Comparison of ENCODE assay signal across 32 cellular contexts in the genomic region with DNA sequence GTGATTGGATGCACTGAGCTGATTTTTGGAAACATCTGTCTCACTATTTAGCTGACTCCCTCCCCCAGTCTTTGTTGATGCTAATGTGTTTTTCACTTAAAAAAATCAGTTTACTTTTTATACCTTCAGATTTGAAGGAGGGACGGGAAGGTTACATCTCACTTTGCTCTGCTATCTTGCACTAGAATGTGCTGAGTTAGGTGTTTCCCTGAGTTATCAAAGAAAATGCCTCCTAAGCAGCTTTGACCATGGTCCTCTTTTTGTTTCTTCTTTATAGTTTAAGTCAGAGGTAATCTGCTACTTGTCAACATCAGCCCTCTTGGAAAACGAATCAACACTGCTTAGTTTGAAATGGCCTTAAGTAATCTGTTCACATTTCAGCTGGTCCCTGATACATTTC.
A peak's percentile ranks its signal among the peaks of the same experiment; 100 is the strongest.
DNase-seq lines count a peak whose midpoint lies in the region; ATAC-seq, FAIRE-seq and TF ChIP-seq lines count a peak whose summit lies in the region.
"Had no signal": no experiment of that assay in that cellular context is flagged by ENCODE, and none has a peak within 500 bp of the region (broad histone marks: within the 10 kb centered on the region; RNA-seq: fewer than 3 reads in every experiment).

No MANE protein-coding gene starts in this region.

- H3K27me3 Mint-ChIP-seq in HFFc6 (ENCODE audit: insufficient read depth): no peaks in the 10 kb centered on the region
- H3K27me3 Mint-ChIP-seq: B cell; CD4-positive, alpha-beta memory T cell; CD4-positive, alpha-beta T cell; CD4-positive, CD25-positive, alpha-beta regulatory T cell; CD8-positive, alpha-beta memory T cell had no signal

- TF ChIP-seq EP300 in HepG2 (IDR thresholded peaks at IDR 0.05; ENCODE audit: low read depth in 2 of 2, low read length in 2 of 2) (no peak), HepG2 (CRISPR knock-in tag; IDR thresholded peaks at IDR 0.05; ENCODE audit: borderline replicate concordance) (no peak), A549 (IDR thresholded peaks at IDR 0.05) (no peak)

- ATAC-seq in HepG2 (no peak), right lobe of liver (no peak), A549 (no peak)
- ATAC-seq: CD8-positive, alpha-beta T cell had no signal

- H3K27me3 ChIP-seq in HepG2 (ENCODE audit: control insufficient read depth in 1 of 2, insufficient read depth in 2 of 2, low read length in 2 of 2) (no peaks in the 10 kb centered on the region), right lobe of liver (no peaks in the 10 kb centered on the region)
- H3K27me3 ChIP-seq: BE2C; BLaER1; BLaER1 treated with 17β-estradiol and CSF1 and Interleukin-3, amounts not matched to agents 10 nM and 100 nM had no signal

- H3K79me2 ChIP-seq in HepG2 (ENCODE audit: insufficient read depth, low read length): no peaks in the 10 kb centered on the region

- no peak overlapping the region for H3K4me2 ChIP-seq in HepG2 (ENCODE audit: low read depth, low read length)
- no peak overlapping the region for H3K4me2 ChIP-seq in A549
- H3K4me2 ChIP-seq: BLaER1; BLaER1 treated with 17β-estradiol and CSF1 and Interleukin-3, amounts not matched to agents 10 nM and 100 nM had no signal

- no peak overlapping the region for H2AFZ ChIP-seq in HepG2 (ENCODE audit: low read length)

- POLR2A ChIA-PET in HepG2 (lab: Yijun Ruan, JAX): no interaction called here
- POLR2A ChIA-PET in A549 (lab: Yijun Ruan, JAX): no interaction called here

- in situ Hi-C loops in HepG2 (cut with HindIII; ENCODE audit: extremely low pct_ligation_motif_present, low pct_unique_long_range_greater_than_20kb): no loop called here

- H3K36me3 ChIP-seq in HepG2 (replicated peaks in 1 of 2; ENCODE audit: control insufficient read depth in 1 of 2, insufficient read depth in 2 of 2, low read length in 2 of 2) (no peaks in the 10 kb centered on the region), right lobe of liver (no peaks in the 10 kb centered on the region)
- H3K36me3 ChIP-seq: BE2C; BLaER1; BLaER1 treated with 17β-estradiol and CSF1 and Interleukin-3, amounts not matched to agents 10 nM and 100 nM had no signal

- H3K9me3 ChIP-seq in HepG2 (ENCODE audit: low read length): peaks cover 63% of the 10 kb centered on the region
- H3K9me3 ChIP-seq in right lobe of liver: no peaks in the 10 kb centered on the region
- no peaks in the 10 kb centered on the region; the same call in 2 of the 3 replicates for H3K9me3 ChIP-seq in A549
- H3K9me3 ChIP-seq: BE2C, Caco-2 had no signal

- FAIRE-seq in HepG2 (lab: Jason Lieb, UNC) (no peak), A549 (lab: Jason Lieb, UNC) (no peak)
- FAIRE-seq: A204.1, D721Med had no signal

- H3K27ac Mint-ChIP-seq in HFFc6: no peak overlapping the region
- H3K27ac Mint-ChIP-seq: B cell; CD14-positive monocyte; CD4-positive, alpha-beta memory T cell; CD4-positive, alpha-beta T cell; CD4-positive, CD25-positive, alpha-beta regulatory T cell; CD8-positive, alpha-beta memory T cell; CD8-positive, alpha-beta T cell had no signal

- no peaks in the 10 kb centered on the region for H3K36me3 Mint-ChIP-seq in HFFc6 (ENCODE audit: low read depth)
- H3K36me3 Mint-ChIP-seq: CD14-positive monocyte; CD4-positive, alpha-beta memory T cell; CD4-positive, CD25-positive, alpha-beta regulatory T cell; CD8-positive, alpha-beta memory T cell; CD8-positive, alpha-beta T cell had no signal

- no peak for TF ChIP-seq POLR2A in HepG2 (IDR thresholded peaks at IDR 0.05; ENCODE audit: insufficient read depth in 1 of 2, low read depth in 2 of 2, low read length in 2 of 2)
- no peak for TF ChIP-seq POLR2A in right lobe of liver (IDR thresholded peaks at IDR 0.05)
- no peak for TF ChIP-seq POLR2A in A549 (IDR thresholded peaks at IDR 0.05; ENCODE audit: low read length)

- H3K4me3 Mint-ChIP-seq in HFFc6: no peak overlapping the region
- H3K4me3 Mint-ChIP-seq: B cell; CD14-positive monocyte; CD4-positive, alpha-beta memory T cell; CD4-positive, alpha-beta T cell; CD4-positive, CD25-positive, alpha-beta regulatory T cell; CD8-positive, alpha-beta memory T cell; CD8-positive, alpha-beta T cell had no signal

- peaks cover 45% of the 10 kb centered on the region for H3K9me3 Mint-ChIP-seq in HFFc6

- TF ChIP-seq RAD21 in HepG2 (CRISPR knock-in tag; IDR thresholded peaks at IDR 0.05) (no peak), A549 (conservative IDR thresholded peaks at IDR 0.05 in 1 of 2, IDR thresholded peaks at IDR 0.05 in 1 of 2) (no peak)

- H4K20me1 ChIP-seq in HepG2 (ENCODE audit: insufficient read depth, low read length): no peaks in the 10 kb centered on the region
- H4K20me1 ChIP-seq: BLaER1; BLaER1 treated with 17β-estradiol and CSF1 and Interleukin-3, amounts not matched to agents 10 nM and 100 nM had no signal

- intact Hi-C loops in HepG2 (cut with micrococcal nuclease; ENCODE audit: unreplicated experiment): no loop called here
- intact Hi-C loops in right lobe of liver (cut with DNase I): no loop called here

- CTCF ChIA-PET in HepG2 (lab: Yijun Ruan, JAX; ENCODE audit: low intra/inter-chr PET ratio, low total read pairs) (no interaction called here), A549 (lab: Yijun Ruan, JAX) (no interaction called here)

- H3K4me1 Mint-ChIP-seq in HFFc6 (ENCODE audit: low read depth): no peaks in the 10 kb centered on the region
- H3K4me1 Mint-ChIP-seq: B cell; CD14-positive monocyte; CD4-positive, alpha-beta memory T cell; CD4-positive, CD25-positive, alpha-beta regulatory T cell; CD8-positive, alpha-beta memory T cell had no signal

- H3K4me3 ChIP-seq in HepG2 (replicated peaks in 1 of 3; ENCODE audit: insufficient read depth in 1 of 3, low read depth in 2 of 3, low read length in 3 of 3): no peak overlapping the region
- H3K4me3 ChIP-seq in right lobe of liver: no peak overlapping the region
- no peak overlapping the region for H3K4me3 ChIP-seq in A549
- H3K4me3 ChIP-seq: BLaER1; BLaER1 treated with 17β-estradiol and CSF1 and Interleukin-3, amounts not matched to agents 10 nM and 100 nM had no signal

- no peak overlapping the region for H3K9ac ChIP-seq in HepG2 (ENCODE audit: insufficient read depth, low read depth, low read length)
- H3K9ac ChIP-seq: BLaER1; BLaER1 treated with 17β-estradiol and CSF1 and Interleukin-3, amounts not matched to agents 10 nM and 100 nM had no signal

- DNase-seq in HepG2 (ENCODE audit: low spot score): no peak
- DNase-seq in right lobe of liver: no peak
- no peak for DNase-seq in A549 (ENCODE audit: low read depth in 1 of 2, low spot score in 1 of 2)
- no peak for DNase-seq in HFFc6
- DNase-seq: 8988T; ACHN; AML-193; BE2C; C1 segment of cervical spinal cord; Caco-2; Calu3; CD4-positive, alpha-beta memory T cell; CD4-positive, alpha-beta T cell; CD4-positive, CD25-positive, alpha-beta regulatory T cell; CD8-positive, alpha-beta memory T cell; CD8-positive, alpha-beta T cell; COR-L47; DMS 273 treated with DMSO at 0.1 percent for 48 hours; DMS153; DMS53; DMS79; DMS79 treated with DMSO at 0.1 percent for 48 hours; DND-41; EL had no signal

- BruUV-seq in HepG2 (replicated peaks; lab: Mats Ljungman, UMichigan): no TSS peak

- no peaks in the 10 kb centered on the region for H3K4me1 ChIP-seq in HepG2 (ENCODE audit: insufficient read depth, low read length)
- no peaks in the 10 kb centered on the region for H3K4me1 ChIP-seq in right lobe of liver
- no peaks in the 10 kb centered on the region for H3K4me1 ChIP-seq in A549
- H3K4me1 ChIP-seq: BE2C; BLaER1; BLaER1 treated with 17β-estradiol and CSF1 and Interleukin-3, amounts not matched to agents 10 nM and 100 nM; Caco-2 had no signal

- H3K27ac ChIP-seq in HepG2 (ENCODE audit: extremely low read length, insufficient read depth, low read length): no peak overlapping the region
- H3K27ac ChIP-seq in right lobe of liver: no peak overlapping the region
- H3K27ac ChIP-seq in A549: no peak overlapping the region
- H3K27ac ChIP-seq: 22Rv1; BLaER1; BLaER1 treated with 17β-estradiol and CSF1 and Interleukin-3, amounts not matched to agents 10 nM and 100 nM; C4-2B had no signal

- 0% methylated on average over 2 of the region's 2 CpGs for WGBS in HepG2 (ENCODE audit: low lambda C conversion rate)
- 22% methylated on average over 2 of the region's 2 CpGs for WGBS in right lobe of liver (ENCODE audit: insufficient coverage, low coverage, low lambda C conversion rate, missing lambda C conversion rate)
- 2% methylated on average over 2 of the region's 2 CpGs for WGBS in A549 (ENCODE audit: missing lambda C conversion rate)

- no peak for TF ChIP-seq CTCF in HepG2 (CRISPR knock-in tag; IDR thresholded peaks at IDR 0.05)
- no peak for TF ChIP-seq CTCF in right lobe of liver (IDR thresholded peaks at IDR 0.05)
- no peak for TF ChIP-seq CTCF in A549 (IDR thresholded peaks at IDR 0.05)
- TF ChIP-seq CTCF in HFFc6 (IDR thresholded peaks at IDR 0.05): no peak

TF ChIP-seq in HepG2, 621 proteins besides CTCF, POLR2A, EP300 and RAD21 (continues in another document):
- TF ChIP-seq ZNF660 (CRISPR knock-in tag; IDR thresholded peaks at IDR 0.05; ENCODE audit: borderline replicate concordance, low read depth) (no peak), ZMYM3 (CRISPR knock-in tag; IDR thresholded peaks at IDR 0.05) (no peak), MAFF (IDR thresholded peaks at IDR 0.05; ENCODE audit: low read depth, low read length) (peak; percentile 62), MAFK (conservative IDR thresholded peaks at IDR 0.05 in 1 of 2, IDR thresholded peaks at IDR 0.05 in 1 of 2; ENCODE audit: low read length in 2 of 2) (peak; percentile 35 to 64; a peak in 3 of 4 replicates), U2AF2 (IDR thresholded peaks at IDR 0.05; ENCODE audit: low read depth, low read length) (no peak)

TF ChIP-seq in A549, 52 proteins besides CTCF, POLR2A, EP300 and RAD21:
- TF ChIP-seq, protein P1, sequence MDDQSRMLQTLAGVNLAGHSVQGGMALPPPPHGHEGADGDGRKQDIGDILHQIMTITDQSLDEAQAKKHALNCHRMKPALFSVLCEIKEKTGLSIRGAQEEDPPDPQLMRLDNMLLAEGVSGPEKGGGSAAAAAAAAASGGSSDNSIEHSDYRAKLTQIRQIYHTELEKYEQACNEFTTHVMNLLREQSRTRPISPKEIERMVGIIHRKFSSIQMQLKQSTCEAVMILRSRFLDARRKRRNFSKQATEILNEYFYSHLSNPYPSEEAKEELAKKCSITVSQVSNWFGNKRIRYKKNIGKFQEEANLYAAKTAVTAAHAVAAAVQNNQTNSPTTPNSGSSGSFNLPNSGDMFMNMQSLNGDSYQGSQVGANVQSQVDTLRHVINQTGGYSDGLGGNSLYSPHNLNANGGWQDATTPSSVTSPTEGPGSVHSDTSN (IDR thresholded peaks at IDR 0.05): no peak
- peak; percentile 48 for TF ChIP-seq MAFK (IDR thresholded peaks at IDR 0.05; ENCODE audit: partially characterized antibody)

Comparison
In these comparisons a context has a peak if more than half of its experiments do, and no peak if none do; other contexts are left out.
1. Of the 38 proteins assayed by ChIP-seq in both HepG2 and A549: peak only in HepG2: none; only in A549: none; in both: MAFK; in neither: 37.